In the genomic region with DNA sequence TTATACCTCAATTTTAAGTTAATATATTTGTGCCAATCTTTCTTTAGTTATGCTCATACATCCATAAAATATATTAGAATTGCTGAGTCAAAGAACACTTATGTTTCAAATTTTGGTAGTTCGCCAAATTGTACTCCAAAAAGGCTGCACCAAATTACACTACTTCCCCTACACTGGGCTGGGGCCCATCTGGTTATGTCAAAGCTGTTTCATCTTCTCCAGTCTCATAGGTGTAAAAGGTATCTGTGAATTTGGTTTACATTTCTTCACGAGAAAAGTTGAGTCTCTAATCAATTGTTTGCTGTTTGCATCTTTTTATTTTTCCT, we compare ENCODE assay signal across 9 cellular contexts. TPM values are rescaled to one million over a fixed set of nuclear protein-coding genes. Genes with fewer than 3 reads are reported as not detected.
DNase-seq lines count a peak whose midpoint lies in the region; ATAC-seq lines count a peak whose summit lies in the region.
"Had no signal": no experiment of that assay in that cellular context is flagged by ENCODE, and none has a peak within 500 bp of the region (broad histone marks: within the 10 kb centered on the region; RNA-seq: fewer than 3 reads in every experiment).

No MANE protein-coding gene starts in this region.

- H3K9me2 ChIP-seq in Karpas-422 (replicated peaks; ENCODE audit: insufficient read depth, low read length), result no peaks in the 10 kb centered on the region

- H3K9ac ChIP-seq in BLaER1 (peak overlapping the region; percentile 67), Karpas-422 (ENCODE audit: low read length) (peak overlapping the region; percentile 43)

- peak overlapping the region; percentile 46 for H3K27ac Mint-ChIP-seq in central memory CD8-positive, alpha-beta T cell (ENCODE audit: low read depth)
- peak overlapping the region; percentile 58 to 79 for H3K27ac Mint-ChIP-seq in natural killer cell treated with Interleukin-12 subunit alpha and Interleukin-12 subunit beta and Interleukin-15 and Interleukin-18, amount 100 ng/mL, for 72 hours

- DNase-seq in Karpas-422 (peak; percentile 46), ureter (ENCODE audit: low spot score) (no peak)
- no peak for DNase-seq in central memory CD8-positive, alpha-beta T cell (ENCODE audit: low spot score in 2 of 2)
- no peak for DNase-seq in natural killer cell treated with Interleukin-12 subunit alpha and Interleukin-12 subunit beta and Interleukin-15 and Interleukin-18, amount 100 ng/mL, for 72 hours (ENCODE audit: low spot score)

- H3K36me3 ChIP-seq in BLaER1 (no peaks in the 10 kb centered on the region), Karpas-422 (ENCODE audit: insufficient read depth, low read length) (no peaks in the 10 kb centered on the region)

- H3K9me3 Mint-ChIP-seq in central memory CD8-positive, alpha-beta T cell, result no peaks in the 10 kb centered on the region
- no peaks in the 10 kb centered on the region for H3K9me3 Mint-ChIP-seq in natural killer cell treated with Interleukin-12 subunit alpha and Interleukin-12 subunit beta and Interleukin-15 and Interleukin-18, amount 100 ng/mL, for 72 hours

- H3K4me2 ChIP-seq in BLaER1, result peak overlapping the region; percentile 77
- peak overlapping the region; percentile 60 for H3K4me2 ChIP-seq in Karpas-422 (ENCODE audit: low read depth, low read length, poor library complexity, severe bottlenecking)

- no peak for ATAC-seq in central memory CD8-positive, alpha-beta T cell (replicated peaks; ENCODE audit: extremely low read depth, poor library complexity, severe bottlenecking)
- ATAC-seq in natural killer cell treated with Interleukin-12 subunit alpha and Interleukin-12 subunit beta and Interleukin-15 and Interleukin-18, amount 100 ng/mL, for 72 hours, result no peak
- no peak for ATAC-seq in GM18517 (IDR thresholded peaks at IDR 0.05; ENCODE audit: unreplicated experiment)
- ATAC-seq in GM18868 (IDR thresholded peaks at IDR 0.05; ENCODE audit: unreplicated experiment), result no peak
- ATAC-seq in GM21528 (IDR thresholded peaks at IDR 0.05; ENCODE audit: low FRiP score, unreplicated experiment), result no peak

- H3K4me3 Mint-ChIP-seq in central memory CD8-positive, alpha-beta T cell, result peak overlapping the region; percentile 70
- peak overlapping the region; percentile 88 for H3K4me3 Mint-ChIP-seq in natural killer cell treated with Interleukin-12 subunit alpha and Interleukin-12 subunit beta and Interleukin-15 and Interleukin-18, amount 100 ng/mL, for 72 hours

- H3K27me3 Mint-ChIP-seq in central memory CD8-positive, alpha-beta T cell, result peaks cover 8% of the 10 kb centered on the region
- peaks cover 11 to 12% of the 10 kb centered on the region in 2 donors for H3K27me3 Mint-ChIP-seq in natural killer cell treated with Interleukin-12 subunit alpha and Interleukin-12 subunit beta and Interleukin-15 and Interleukin-18, amount 100 ng/mL, for 72 hours

- no peaks in the 10 kb centered on the region for H4K20me1 ChIP-seq in BLaER1
- H4K20me1 ChIP-seq in Karpas-422 (ENCODE audit: insufficient read depth, low read depth, low read length), result no peaks in the 10 kb centered on the region

- H3K36me3 Mint-ChIP-seq in central memory CD8-positive, alpha-beta T cell (ENCODE audit: insufficient read depth), result peaks cover 15% of the 10 kb centered on the region
- H3K36me3 Mint-ChIP-seq in natural killer cell treated with Interleukin-12 subunit alpha and Interleukin-12 subunit beta and Interleukin-15 and Interleukin-18, amount 100 ng/mL, for 72 hours, result no peaks in the 10 kb centered on the region

- no peak overlapping the region for H3K27ac ChIP-seq in BLaER1
- H3K27ac ChIP-seq in Karpas-422 (ENCODE audit: low read length), result no peak overlapping the region

- peaks cover 8% of the 10 kb centered on the region for H3K79me2 ChIP-seq in Karpas-422 (ENCODE audit: low read length)

- H3K4me1 ChIP-seq in BLaER1 (peaks cover 43% of the 10 kb centered on the region), Karpas-422 (ENCODE audit: low read length) (peaks cover 16% of the 10 kb centered on the region)

- peak overlapping the region; percentile 89 for H2AFZ ChIP-seq in Karpas-422 (ENCODE audit: low read length)

- peaks cover 44% of the 10 kb centered on the region for H3K4me1 Mint-ChIP-seq in central memory CD8-positive, alpha-beta T cell
- peaks cover 22 to 33% of the 10 kb centered on the region in 2 donors for H3K4me1 Mint-ChIP-seq in natural killer cell treated with Interleukin-12 subunit alpha and Interleukin-12 subunit beta and Interleukin-15 and Interleukin-18, amount 100 ng/mL, for 72 hours (ENCODE audit: low read depth in 2 of 2)

- H3K4me3 ChIP-seq in BLaER1, result peak overlapping the region; percentile 80
- H3K4me3 ChIP-seq in Karpas-422 (ENCODE audit: low read length), result peak overlapping the region; percentile 77

- H3K27me3 ChIP-seq in BLaER1 (no peaks in the 10 kb centered on the region), Karpas-422 (ENCODE audit: low read length) (no peaks in the 10 kb centered on the region)

- no peaks in the 10 kb centered on the region for H3K9me3 ChIP-seq in BLaER1
- H3K9me3 ChIP-seq in Karpas-422 (ENCODE audit: low read length), result no peaks in the 10 kb centered on the region

RNA-seq across cellular contexts. Expression of a gene that starts 0.7 kb away (rescaled TPM):
- total RNA-seq in Karpas-422 (2014; rRNA removed; shearing (Covaris generic); ENCODE audit: low replicate concordance), result 0.07 and 0.79 TPM in 2 replicates
- total RNA-seq in natural killer cell treated with Interleukin-12 subunit alpha and Interleukin-12 subunit beta and Interleukin-15 and Interleukin-18, amount 100 ng/mL, for 72 hours, result 1 to 10 TPM in 1 of 2 donors, under 1 TPM in 1; 0.31 to 1.5 TPM
- total RNA-seq in ureter, result 1.4 TPM
- total RNA-seq: left lobe of liver had no signal
